11 cellular contexts compared by ENCODE assay signal in genomic region chr10:124094419-124094785, GRCh38. TPM values are rescaled to one million over a fixed set of nuclear protein-coding genes. Genes with fewer than 3 reads are reported as not detected.
DNase-seq lines count a peak whose midpoint lies in the region; ATAC-seq and TF ChIP-seq lines count a peak whose summit lies in the region.
"Had no signal": no experiment of that assay in that cellular context is flagged by ENCODE, and none has a peak within 500 bp of the region (broad histone marks: within the 10 kb centered on the region; RNA-seq: fewer than 3 reads in every experiment).

No MANE protein-coding gene starts in this region.

- ATAC-seq in memory B cell (ENCODE audit: low read depth) (no peak), GM21390 (IDR thresholded peaks at IDR 0.05; ENCODE audit: unreplicated experiment) (no peak)
- ATAC-seq in stimulated activated memory B cell treated with anti-CD40 and anti-IgM and Interleukin-4, amounts not matched to agents 10 μg/mL and 1 μg/mL and 100 μg/mL, for 72 hours: no peak

- H3K27me3 Mint-ChIP-seq in HFFc6 (ENCODE audit: insufficient read depth): peaks cover 39% of the 10 kb centered on the region
- peaks cover 20% of the 10 kb centered on the region for H3K27me3 Mint-ChIP-seq in chondrocyte (ENCODE audit: low read depth)
- no peaks in the 10 kb centered on the region for H3K27me3 Mint-ChIP-seq in memory B cell
- H3K27me3 Mint-ChIP-seq in stimulated activated memory B cell treated with anti-CD40 and anti-IgM and Interleukin-4, amounts not matched to agents 10 μg/mL and 1 μg/mL and 100 μg/mL, for 72 hours: no peaks in the 10 kb centered on the region

- H3K27ac Mint-ChIP-seq in HFFc6 (no peak overlapping the region), chondrocyte (ENCODE audit: unreplicated experiment) (no peak overlapping the region), memory B cell (peak overlapping the region; percentile 90)
- H3K27ac Mint-ChIP-seq in stimulated activated memory B cell treated with anti-CD40 and anti-IgM and Interleukin-4, amounts not matched to agents 10 μg/mL and 1 μg/mL and 100 μg/mL, for 72 hours: peak overlapping the region; percentile 88

- no peaks in the 10 kb centered on the region for H3K4me1 Mint-ChIP-seq in HFFc6 (ENCODE audit: low read depth)
- peaks cover 28% of the 10 kb centered on the region for H3K4me1 Mint-ChIP-seq in chondrocyte (ENCODE audit: low read depth)
- peaks cover 27% of the 10 kb centered on the region for H3K4me1 Mint-ChIP-seq in memory B cell
- H3K4me1 Mint-ChIP-seq in stimulated activated memory B cell treated with anti-CD40 and anti-IgM and Interleukin-4, amounts not matched to agents 10 μg/mL and 1 μg/mL and 100 μg/mL, for 72 hours: peaks cover 55% of the 10 kb centered on the region

- no peak for TF ChIP-seq CTCF in HFFc6 (IDR thresholded peaks at IDR 0.05)
- TF ChIP-seq CTCF in chondrocyte (IDR thresholded peaks at IDR 0.05): peak; percentile 15

- DNase-seq in HFFc6 (no peak), chondrocyte (ENCODE audit: low spot score) (no peak), memory B cell (ENCODE audit: low spot score in 2 of 2) (no peak), NAMALWA (ENCODE audit: low spot score) (no peak), Kasumi-1 (lab: John Stamatoyannopoulos, UW) (no peak)
- no peak for DNase-seq in activated CD8-positive, alpha-beta memory T cell treated with anti-CD3 and anti-CD28 coated beads, Interleukin-2, amount 50 U/mL, for 48 hours
- DNase-seq: activated naive CD4-positive, alpha-beta T cell treated with anti-CD3 and anti-CD28 coated beads, Interleukin-2, amount 50 U/mL, for 16 hours; NCI-H2171 treated with DMSO at 0.1 percent for 48 hours had no signal

- peaks cover 6% of the 10 kb centered on the region for H3K9me3 Mint-ChIP-seq in HFFc6
- H3K9me3 Mint-ChIP-seq in chondrocyte (ENCODE audit: low read depth): peaks cover 3% of the 10 kb centered on the region
- no peaks in the 10 kb centered on the region for H3K9me3 Mint-ChIP-seq in memory B cell
- no peaks in the 10 kb centered on the region for H3K9me3 Mint-ChIP-seq in stimulated activated memory B cell treated with anti-CD40 and anti-IgM and Interleukin-4, amounts not matched to agents 10 μg/mL and 1 μg/mL and 100 μg/mL, for 72 hours

- peak overlapping the region; percentile 71; the same call in 1 of the 2 replicates for H3K4me3 Mint-ChIP-seq in HFFc6
- H3K4me3 Mint-ChIP-seq in chondrocyte (ENCODE audit: unreplicated experiment): peak overlapping the region; percentile 72
- peak overlapping the region; percentile 84 for H3K4me3 Mint-ChIP-seq in memory B cell
- peak overlapping the region; percentile 80 for H3K4me3 Mint-ChIP-seq in stimulated activated memory B cell treated with anti-CD40 and anti-IgM and Interleukin-4, amounts not matched to agents 10 μg/mL and 1 μg/mL and 100 μg/mL, for 72 hours

- H3K36me3 Mint-ChIP-seq in HFFc6 (ENCODE audit: low read depth): no peaks in the 10 kb centered on the region; the same call in 1 of the 2 replicates
- peaks cover 5% of the 10 kb centered on the region for H3K36me3 Mint-ChIP-seq in chondrocyte (ENCODE audit: low read depth)
- H3K36me3 Mint-ChIP-seq in memory B cell: no peaks in the 10 kb centered on the region
- no peaks in the 10 kb centered on the region for H3K36me3 Mint-ChIP-seq in stimulated activated memory B cell treated with anti-CD40 and anti-IgM and Interleukin-4, amounts not matched to agents 10 μg/mL and 1 μg/mL and 100 μg/mL, for 72 hours

RNA-seq across cellular contexts. Expression of gene CHST15, which starts 1.0 kb away (rescaled TPM):
- total RNA-seq in HFFc6 (2021; fragmentation: NEBNext Ultra II Directional; extraction: Animal tissue kit (Norgen Biotek cat#: 25700)): 1 to 10 TPM in 4 of 6 experiments, under 1 TPM in 2; 0.88 to 8.7 (median 1.1) TPM
- total RNA-seq in chondrocyte: 26.1 to 43.8 TPM (median 42.8 TPM) in 3 replicates
- total RNA-seq: T-helper 2 cell treated with Interferon-gamma antibody and Interleukin-4, amounts not matched to agents 100 ng/mL and 5 ng/mL, for 36 hours had no signal

Comparison
In these comparisons a context has a peak if more than half of its experiments do, and no peak if none do; other contexts are left out.
1. H3K27ac Mint-ChIP-seq: peak in memory B cell (single experiment) and stimulated activated memory B cell treated with anti-CD40 and anti-IgM and Interleukin-4, amounts not matched to agents 10 μg/mL and 1 μg/mL and 100 μg/mL, for 72 hours (single experiment); none in HFFc6 (single experiment) and chondrocyte (single experiment).
2. Peak in every context shown above with its lines, with median percentiles within 50 percentile points of each other: H3K4me3 Mint-ChIP-seq.